Comparison of ENCODE assay signal across 8 cellular contexts in genomic region chr20:64254571-64255360, GRCh38. TPM values are rescaled to one million over a fixed set of nuclear protein-coding genes. Genes with fewer than 3 reads are reported as not detected.
DNase-seq lines count a peak whose midpoint lies in the region; ATAC-seq and TF ChIP-seq lines count a peak whose summit lies in the region.

No MANE protein-coding gene starts in this region.

- H3K27ac Mint-ChIP-seq in activated CD4-positive, alpha-beta memory T cell treated with anti-CD3 and anti-CD28 coated beads for 36 hours, result peak overlapping the region; percentile 8

- no peaks in the 10 kb centered on the region for H3K9me3 Mint-ChIP-seq in activated CD4-positive, alpha-beta memory T cell treated with anti-CD3 and anti-CD28 coated beads for 36 hours

- H3K4me3 Mint-ChIP-seq in activated CD4-positive, alpha-beta memory T cell treated with anti-CD3 and anti-CD28 coated beads for 36 hours, result peak overlapping the region; percentile 58

- no peaks in the 10 kb centered on the region for H3K27me3 ChIP-seq in right atrium auricular region
- H3K27me3 ChIP-seq in skeletal muscle tissue (ENCODE audit: control insufficient read depth in 3 of 3, insufficient read depth in 3 of 3, low read length in 3 of 3), result peaks cover 0 to 9% (median 0%) of the 10 kb centered on the region in 3 donors

- H3K4me1 Mint-ChIP-seq in activated CD4-positive, alpha-beta memory T cell treated with anti-CD3 and anti-CD28 coated beads for 36 hours (ENCODE audit: low read depth), result peaks cover 40% of the 10 kb centered on the region

- CTCF ChIA-PET in HEK293 (lab: Yijun Ruan, JAX), result no interaction called here
- CTCF ChIA-PET in activated CD4-positive, alpha-beta memory T cell treated with anti-CD3 and anti-CD28 coated beads for 36 hours (lab: Charles Lee), result interaction anchor here (1.0 to 7.7 kb wide), 3 partner anchors 11 to 33 kb away, joined by 3 to 61 read pairs (median 7); no protein-coding TSS in a partner anchor

- H3K27me3 Mint-ChIP-seq in activated CD4-positive, alpha-beta memory T cell treated with anti-CD3 and anti-CD28 coated beads for 36 hours, result peaks cover 2% of the 10 kb centered on the region

- H3K4me1 ChIP-seq in HEK293 (ENCODE audit: control insufficient read depth, insufficient read depth, low read length), result no peaks in the 10 kb centered on the region
- H3K4me1 ChIP-seq in right atrium auricular region, result peaks cover 6 to 37% of the 10 kb centered on the region in 2 donors
- H3K4me1 ChIP-seq in skeletal muscle tissue (ENCODE audit: control insufficient read depth in 3 of 3, insufficient read depth in 3 of 3, low read length in 3 of 3), result peaks cover 21 to 27% (median 24%) of the 10 kb centered on the region in 3 donors

- TF ChIP-seq CTCF in HEK293 (tag by site-specific recombination; IDR thresholded peaks at IDR 0.05) (no peak), right atrium auricular region (IDR thresholded peaks at IDR 0.05) (no peak)

- intact Hi-C loops in activated CD4-positive, alpha-beta memory T cell treated with anti-CD3 and anti-CD28 coated beads for 36 hours (cut with micrococcal nuclease), result loop anchor here (5.0 kb wide), 1 partner anchor 177 kb away; the partner anchor contains the start of gene RGS19

- H3K36me3 Mint-ChIP-seq in activated CD4-positive, alpha-beta memory T cell treated with anti-CD3 and anti-CD28 coated beads for 36 hours, result peaks cover 2% of the 10 kb centered on the region

- DNase-seq in activated CD4-positive, alpha-beta memory T cell treated with anti-CD3 and anti-CD28 coated beads for 36 hours, result no peak
- DNase-seq in right atrium auricular region (ENCODE audit: low spot score), result peak; percentile 58
- no peak for DNase-seq in mucosa of gallbladder (ENCODE audit: low spot score)
- no peak for DNase-seq in AG20443 (ENCODE audit: low spot score)

- H3K9ac ChIP-seq in skeletal muscle tissue (ENCODE audit: low read depth in 1 of 3, low read length in 3 of 3), result peak overlapping the region; percentile 86 to 93 (median 88)

- H3K27ac ChIP-seq in HEK293 (ENCODE audit: extremely low read depth, low read depth, low read length) (peak overlapping the region; percentile 74), right atrium auricular region (peak overlapping the region; percentile 95), skeletal muscle tissue (ENCODE audit: low read depth, low read length) (peak overlapping the region; percentile 76)

- peak overlapping the region; percentile 73 for H3K4me3 ChIP-seq in HEK293 (ENCODE audit: low read depth, low read length)
- peak overlapping the region; percentile 89 to 98 for H3K4me3 ChIP-seq in right atrium auricular region
- H3K4me3 ChIP-seq in skeletal muscle tissue (ENCODE audit: low read length in 3 of 3), result peak overlapping the region; percentile 72 to 86 (median 80)

- POLR2A ChIA-PET in HEK293 (lab: Yijun Ruan, JAX), result no interaction called here
- POLR2A ChIA-PET in activated CD4-positive, alpha-beta memory T cell treated with anti-CD3 and anti-CD28 coated beads for 36 hours (lab: Charles Lee), result no interaction called here

- H3K36me3 ChIP-seq in HEK293 (ENCODE audit: control insufficient read depth in 2 of 2, insufficient read depth in 1 of 2, low read length in 2 of 2) (no peaks in the 10 kb centered on the region), right atrium auricular region (no peaks in the 10 kb centered on the region), skeletal muscle tissue (ENCODE audit: control insufficient read depth in 3 of 3, insufficient read depth in 3 of 3, low read length in 3 of 3) (no peaks in the 10 kb centered on the region)

- ATAC-seq in HG03095 (IDR thresholded peaks at IDR 0.05; ENCODE audit: unreplicated experiment) (no peak), GM18861 (IDR thresholded peaks at IDR 0.05; ENCODE audit: unreplicated experiment) (no peak)

- H3K9me3 ChIP-seq in HEK293 (ENCODE audit: control insufficient read depth, insufficient read depth, low read depth, low read length), result no peaks in the 10 kb centered on the region
- H3K9me3 ChIP-seq in right atrium auricular region, result no peaks in the 10 kb centered on the region
- no peaks in the 10 kb centered on the region for H3K9me3 ChIP-seq in skeletal muscle tissue (ENCODE audit: control insufficient read depth in 3 of 3, low read length in 3 of 3)

TF ChIP-seq in HEK293, 187 proteins besides CTCF, POLR2A, EP300 and RAD21:
- TF ChIP-seq ZBTB17 (tag by site-specific recombination; IDR thresholded peaks at IDR 0.05) (0 out of 2 replicates have a peak, but pooled peaks have one; percentile 6), OSR2 (tag by site-specific recombination; IDR thresholded peaks at IDR 0.05) (no peak), ZNF629 (tag by site-specific recombination; IDR thresholded peaks at IDR 0.05) (no peak), ZNF132 (tag by site-specific recombination; IDR thresholded peaks at IDR 0.05; ENCODE audit: borderline replicate concordance) (no peak)

RNA-seq across cellular contexts. Expression of gene PCMTD2, which starts 0.8 kb away (rescaled TPM):
- total RNA-seq in activated CD4-positive, alpha-beta memory T cell treated with anti-CD3 and anti-CD28 coated beads for 36 hours, result 10 to 100 TPM; 32.8 to 33.7 TPM
- total RNA-seq in right atrium auricular region, result 100 to 1,000 TPM in 1 of 2 donors, 10 to 100 TPM in 1; 83.3 to 180 TPM
- 36.5 TPM for total RNA-seq in skeletal muscle tissue
- 69.3 TPM for total RNA-seq in mucosa of gallbladder
